ENCODE assay signal across 17 cellular contexts in the genomic region with DNA sequence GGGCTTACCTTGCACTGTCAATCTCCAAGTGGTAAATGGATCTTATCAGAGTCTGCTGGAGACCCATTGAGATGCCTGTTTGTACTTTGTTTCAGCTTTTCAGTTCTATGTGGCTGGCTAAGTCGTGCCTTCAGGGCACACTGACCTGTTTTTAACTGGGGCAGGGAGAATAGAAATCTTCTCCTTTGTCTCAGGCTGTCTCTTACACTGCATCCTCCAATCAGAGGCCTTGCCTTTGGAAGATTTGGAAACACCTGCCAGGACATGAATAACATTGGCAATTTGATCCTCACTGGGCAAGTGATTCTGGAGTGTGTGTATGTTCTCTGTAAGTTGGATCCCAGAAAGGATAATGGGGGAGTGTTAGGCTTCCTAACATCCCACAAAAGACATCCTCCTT.
A peak's percentile ranks its signal among the peaks of the same experiment; 100 is the strongest.
DNase-seq lines count a peak whose midpoint lies in the region; ATAC-seq, FAIRE-seq and TF ChIP-seq lines count a peak whose summit lies in the region.
"Had no signal": no experiment of that assay in that cellular context is flagged by ENCODE, and none has a peak within 500 bp of the region (broad histone marks: within the 10 kb centered on the region; RNA-seq: fewer than 3 reads in every experiment).

No MANE protein-coding gene starts in this region.

- TF ChIP-seq CTCF in neural progenitor cell (IDR thresholded peaks at IDR 0.05) (no peak), HepG2 (CRISPR knock-in tag; IDR thresholded peaks at IDR 0.05) (no peak), Caco-2 (IDR thresholded peaks at IDR 0.05; ENCODE audit: insufficient read depth in 1 of 2, low read depth in 1 of 2, low read length in 1 of 2, severe bottlenecking in 1 of 2, unreplicated experiment in 1 of 2) (no peak)

- H3K27ac ChIP-seq in neural progenitor cell (no peak overlapping the region), HepG2 (ENCODE audit: extremely low read length, insufficient read depth, low read length) (no peak overlapping the region)
- H3K27ac ChIP-seq: A549 had no signal

- H3K36me3 Mint-ChIP-seq in neural progenitor cell = no peaks in the 10 kb centered on the region
- no peaks in the 10 kb centered on the region for H3K36me3 Mint-ChIP-seq in Caco-2 (ENCODE audit: insufficient read depth, unreplicated experiment)
- H3K36me3 Mint-ChIP-seq: CD14-positive monocyte had no signal

- peaks cover 10% of the 10 kb centered on the region for H3K4me1 ChIP-seq in neural progenitor cell
- H3K4me1 ChIP-seq in HepG2 (ENCODE audit: insufficient read depth, low read length) = no peaks in the 10 kb centered on the region
- H3K4me1 ChIP-seq in Caco-2 = no peaks in the 10 kb centered on the region
- H3K4me1 ChIP-seq: A549 had no signal

- in situ Hi-C loops in HepG2 (cut with HindIII; ENCODE audit: extremely low pct_ligation_motif_present, low pct_unique_long_range_greater_than_20kb) = no loop called here

- intact Hi-C loops in HepG2 (cut with micrococcal nuclease; ENCODE audit: unreplicated experiment) = no loop called here
- intact Hi-C loops in Caco-2 (cut with micrococcal nuclease; ENCODE audit: unreplicated experiment) = no loop called here

- peaks cover 8% of the 10 kb centered on the region for H3F3A ChIP-seq in neural progenitor cell (ENCODE audit: low read depth)

- no peak for ATAC-seq in HepG2
- ATAC-seq: A549, HCT116 had no signal

- H2AFZ ChIP-seq in neural progenitor cell (replicated peaks) (no peak overlapping the region), HepG2 (ENCODE audit: low read length) (no peak overlapping the region)

- TF ChIP-seq EP300 in HepG2 (IDR thresholded peaks at IDR 0.05; ENCODE audit: low read depth in 2 of 2, low read length in 2 of 2) = no peak
- TF ChIP-seq EP300 in HepG2 (CRISPR knock-in tag; IDR thresholded peaks at IDR 0.05; ENCODE audit: borderline replicate concordance) = no peak

- TF ChIP-seq RAD21 in HepG2 (CRISPR knock-in tag; IDR thresholded peaks at IDR 0.05) = no peak

- 0% methylated on average over 1 of the region's 1 CpG for WGBS in HepG2 (ENCODE audit: low lambda C conversion rate)

- H3K9me3 ChIP-seq in neural progenitor cell (ENCODE audit: low read depth) (no peaks in the 10 kb centered on the region), HepG2 (ENCODE audit: low read length) (no peaks in the 10 kb centered on the region), Caco-2 (no peaks in the 10 kb centered on the region)
- H3K9me3 ChIP-seq: A549 had no signal

- H3K27ac Mint-ChIP-seq in neural progenitor cell = no peak overlapping the region
- no peak overlapping the region for H3K27ac Mint-ChIP-seq in Caco-2 (ENCODE audit: unreplicated experiment)
- H3K27ac Mint-ChIP-seq: CD14-positive monocyte had no signal

- no peak overlapping the region for H3K4me3 ChIP-seq in neural progenitor cell
- no peak overlapping the region for H3K4me3 ChIP-seq in HepG2 (replicated peaks in 1 of 3; ENCODE audit: insufficient read depth in 1 of 3, low read depth in 2 of 3, low read length in 3 of 3)
- no peak overlapping the region for H3K4me3 ChIP-seq in Caco-2 (ENCODE audit: low read depth, low read length)
- H3K4me3 ChIP-seq: A549 had no signal

- H3K4me2 ChIP-seq in neural progenitor cell = peak overlapping the region; percentile 16
- no peak overlapping the region for H3K4me2 ChIP-seq in HepG2 (ENCODE audit: low read depth, low read length)
- H3K4me2 ChIP-seq: A549 had no signal

- H3K27me3 Mint-ChIP-seq in neural progenitor cell (ENCODE audit: insufficient read depth, low read depth) (no peaks in the 10 kb centered on the region), Caco-2 (ENCODE audit: insufficient read depth, unreplicated experiment) (no peaks in the 10 kb centered on the region)

- DNase-seq in NCI-H510A treated with DMSO at 0.1 percent for 48 hours (lab: John Stamatoyannopoulos, UW) = peak; percentile 55
- no peak for DNase-seq in NCI-H510A (lab: John Stamatoyannopoulos, UW)
- peak; percentile 82 for DNase-seq in NCI-H146 (lab: John Stamatoyannopoulos, UW)
- DNase-seq in NCI-H345 (lab: John Stamatoyannopoulos, UW) = peak; percentile 38
- DNase-seq in neural progenitor cell (ENCODE audit: low spot score) = peak; percentile 16
- no peak for DNase-seq in HepG2 (ENCODE audit: low spot score)
- DNase-seq in kidney glomerular epithelial cell (lab: John Stamatoyannopoulos, UW) = no peak
- DNase-seq in Caco-2 = no peak
- DNase-seq: Karpas-422, MM.1S, NCI-H2081 treated with DMSO at 0.1 percent for 48 hours, NCI-H774, SHP77 treated with DMSO at 0.1 percent for 48 hours, T-helper 2 cell had no signal

- POLR2A ChIA-PET in HepG2 (lab: Yijun Ruan, JAX) = no interaction called here
- POLR2A ChIA-PET in Caco-2 (lab: Charles Lee) = no interaction called here

- no peak for FAIRE-seq in HepG2 (lab: Jason Lieb, UNC)
- FAIRE-seq: A549 had no signal

- no peaks in the 10 kb centered on the region for H3K27me3 ChIP-seq in neural progenitor cell
- no peaks in the 10 kb centered on the region for H3K27me3 ChIP-seq in HepG2 (ENCODE audit: control insufficient read depth in 1 of 2, insufficient read depth in 2 of 2, low read length in 2 of 2)
- no peaks in the 10 kb centered on the region for H3K27me3 ChIP-seq in Caco-2 (replicated peaks; ENCODE audit: control insufficient read depth, insufficient read depth, low read length)

- peaks cover 12% of the 10 kb centered on the region for H3K4me1 Mint-ChIP-seq in neural progenitor cell
- no peaks in the 10 kb centered on the region for H3K4me1 Mint-ChIP-seq in Caco-2 (ENCODE audit: low read depth, unreplicated experiment)
- H3K4me1 Mint-ChIP-seq: CD14-positive monocyte had no signal

- BruUV-seq in HepG2 (replicated peaks; lab: Mats Ljungman, UMichigan) = no TSS peak
- BruUV-seq in Caco-2 (replicated peaks; lab: Mats Ljungman, UMichigan) = no TSS peak

- H3K36me3 ChIP-seq in neural progenitor cell (no peaks in the 10 kb centered on the region), HepG2 (replicated peaks in 1 of 2; ENCODE audit: control insufficient read depth in 1 of 2, insufficient read depth in 2 of 2, low read length in 2 of 2) (no peaks in the 10 kb centered on the region), Caco-2 (ENCODE audit: control insufficient read depth, insufficient read depth, low read length) (no peaks in the 10 kb centered on the region)

- no peaks in the 10 kb centered on the region for H4K20me1 ChIP-seq in neural progenitor cell (ENCODE audit: low read depth)
- no peaks in the 10 kb centered on the region for H4K20me1 ChIP-seq in HepG2 (ENCODE audit: insufficient read depth, low read length)

- H3K9me3 Mint-ChIP-seq in neural progenitor cell (no peaks in the 10 kb centered on the region), Caco-2 (ENCODE audit: unreplicated experiment) (no peaks in the 10 kb centered on the region)
- H3K9me3 Mint-ChIP-seq: CD14-positive monocyte had no signal

- no peak overlapping the region for H3K9ac ChIP-seq in neural progenitor cell
- H3K9ac ChIP-seq in HepG2 (ENCODE audit: insufficient read depth, low read depth, low read length) = no peak overlapping the region

- H3K4me3 Mint-ChIP-seq in neural progenitor cell = no peak overlapping the region
- no peak overlapping the region for H3K4me3 Mint-ChIP-seq in Caco-2 (ENCODE audit: unreplicated experiment)
- H3K4me3 Mint-ChIP-seq: CD14-positive monocyte had no signal

- H3K79me2 ChIP-seq in neural progenitor cell (ENCODE audit: low read depth) = no peaks in the 10 kb centered on the region
- no peaks in the 10 kb centered on the region for H3K79me2 ChIP-seq in HepG2 (ENCODE audit: insufficient read depth, low read length)

- CTCF ChIA-PET in HepG2 (lab: Yijun Ruan, JAX; ENCODE audit: low intra/inter-chr PET ratio, low total read pairs) (no interaction called here), Caco-2 (lab: Charles Lee) (no interaction called here)

- TF ChIP-seq POLR2A in HepG2 (IDR thresholded peaks at IDR 0.05; ENCODE audit: insufficient read depth in 1 of 2, low read depth in 2 of 2, low read length in 2 of 2) = no peak

TF ChIP-seq in HepG2, 621 proteins besides CTCF, POLR2A, EP300 and RAD21:
- TF ChIP-seq ZNF746 (CRISPR knock-in tag; IDR thresholded peaks at IDR 0.05) (no peak), SIX1 (CRISPR knock-in tag; IDR thresholded peaks at IDR 0.05; ENCODE audit: borderline replicate concordance) (no peak), ZNF317 (CRISPR knock-in tag; IDR thresholded peaks at IDR 0.05) (no peak)

Comparison
In these comparisons a context has a peak if more than half of its experiments do, and no peak if none do; other contexts are left out.
1. DNase-seq: peak in NCI-H510A treated with DMSO at 0.1 percent for 48 hours (single experiment), NCI-H146 (single experiment), NCI-H345 (single experiment) and neural progenitor cell (single experiment); none in NCI-H510A (single experiment), HepG2 (single experiment), kidney glomerular epithelial cell (single experiment) and Caco-2 (0 of 2).